ENCODE assay signal across 1 cellular context in the genomic region with DNA sequence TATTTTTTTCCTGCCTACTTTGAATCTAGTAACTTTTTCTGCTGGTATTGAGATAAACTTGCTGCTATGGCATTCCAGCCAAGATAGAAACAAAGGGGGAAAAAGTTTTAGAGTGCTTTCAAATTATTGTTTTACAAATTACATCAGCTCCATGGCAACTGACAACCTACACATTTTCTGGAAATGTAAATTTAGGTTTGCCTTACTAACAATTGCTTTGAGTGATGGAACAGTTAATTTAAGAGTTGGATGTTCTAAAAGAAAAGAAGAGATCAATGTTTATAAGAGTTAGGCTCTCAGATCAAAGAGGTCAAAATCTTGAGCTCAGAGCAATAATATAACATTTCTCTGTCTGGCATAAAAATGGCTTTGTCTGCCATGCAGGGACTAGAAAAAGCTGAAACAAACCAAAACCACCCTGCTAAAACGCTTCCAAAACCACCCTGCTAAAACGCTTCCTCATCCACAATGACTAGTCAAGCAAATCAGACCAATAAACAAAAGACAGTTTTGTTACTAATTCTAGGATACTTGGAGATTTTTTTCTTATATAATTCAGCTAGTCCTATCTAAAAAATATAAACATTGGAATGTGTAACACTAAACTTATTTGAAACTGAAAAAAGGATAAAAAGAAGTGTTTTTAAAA.
TF ChIP-seq lines count a peak whose summit lies in the region.

No MANE protein-coding gene starts in this region.

TF ChIP-seq in K562, 482 proteins besides CTCF, POLR2A, EP300 and RAD21 (continues in another document):
- TF ChIP-seq MGA (IDR thresholded peaks at IDR 0.05) (no peak), KLF16 (IDR thresholded peaks at IDR 0.05) (no peak), NFE2 (IDR thresholded peaks at IDR 0.05; ENCODE audit: low read depth) (peak; percentile 48; the same call in 1 of the 2 replicates), ARNT (IDR thresholded peaks at IDR 0.05) (no peak), ZNF583 (CRISPR knock-in tag; IDR thresholded peaks at IDR 0.05) (no peak), RFX7 (CRISPR knock-in tag; IDR thresholded peaks at IDR 0.05) (no peak), CCAR2 (IDR thresholded peaks at IDR 0.05; ENCODE audit: low read depth, low read length) (no peak), NCOA4 (IDR thresholded peaks at IDR 0.05; ENCODE audit: partially characterized antibody) (no peak), ZNF445 (CRISPR knock-in tag; IDR thresholded peaks at IDR 0.05; ENCODE audit: low read depth) (no peak), FOXJ2 (tag; IDR thresholded peaks at IDR 0.05) (0 out of 2 replicates have a peak, but pooled peaks have one; percentile 55), ATF6 (CRISPR knock-in tag; IDR thresholded peaks at IDR 0.05) (no peak), RFX1 (IDR thresholded peaks at IDR 0.05) (peak; percentile 45), HDAC1 (IDR thresholded peaks at IDR 0.05) (no peak), CHD4 (IDR thresholded peaks at IDR 0.05; ENCODE audit: insufficient read depth, insufficient replicate concordance, low read depth, low read length, poor library complexity, severe bottlenecking) (no peak), POLR3A (IDR thresholded peaks at IDR 0.05; ENCODE audit: borderline replicate concordance, extremely low read depth, insufficient read depth, insufficient read length) (no peak), HEY1 (CRISPR knock-in tag; IDR thresholded peaks at IDR 0.05; ENCODE audit: borderline replicate concordance) (no peak), NCOA2 (IDR thresholded peaks at IDR 0.05; ENCODE audit: partially characterized antibody in 2 of 2) (no peak), ZBTB12 (CRISPR knock-in tag; IDR thresholded peaks at IDR 0.05) (no peak), MEF2A (IDR thresholded peaks at IDR 0.05; ENCODE audit: control insufficient read depth, low read depth, low read length) (no peak), SMAD4 (CRISPR knock-in tag; conservative IDR thresholded peaks at IDR 0.05) (no peak), JUNB (CRISPR knock-in tag; conservative IDR thresholded peaks at IDR 0.05) (no peak), RBM15 (IDR thresholded peaks at IDR 0.05; ENCODE audit: insufficient read depth, low read length) (no peak), HNRNPLL (IDR thresholded peaks at IDR 0.05; ENCODE audit: low read depth, low read length, poor library complexity, severe bottlenecking) (no peak), TCFL5 (CRISPR knock-in tag; conservative IDR thresholded peaks at IDR 0.05) (no peak)
- TF ChIP-seq, protein P1, sequence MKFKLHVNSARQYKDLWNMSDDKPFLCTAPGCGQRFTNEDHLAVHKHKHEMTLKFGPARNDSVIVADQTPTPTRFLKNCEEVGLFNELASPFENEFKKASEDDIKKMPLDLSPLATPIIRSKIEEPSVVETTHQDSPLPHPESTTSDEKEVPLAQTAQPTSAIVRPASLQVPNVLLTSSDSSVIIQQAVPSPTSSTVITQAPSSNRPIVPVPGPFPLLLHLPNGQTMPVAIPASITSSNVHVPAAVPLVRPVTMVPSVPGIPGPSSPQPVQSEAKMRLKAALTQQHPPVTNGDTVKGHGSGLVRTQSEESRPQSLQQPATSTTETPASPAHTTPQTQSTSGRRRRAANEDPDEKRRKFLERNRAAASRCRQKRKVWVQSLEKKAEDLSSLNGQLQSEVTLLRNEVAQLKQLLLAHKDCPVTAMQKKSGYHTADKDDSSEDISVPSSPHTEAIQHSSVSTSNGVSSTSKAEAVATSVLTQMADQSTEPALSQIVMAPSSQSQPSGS (CRISPR knock-in tag; IDR thresholded peaks at IDR 0.05): no peak
- TF ChIP-seq, protein P2, sequence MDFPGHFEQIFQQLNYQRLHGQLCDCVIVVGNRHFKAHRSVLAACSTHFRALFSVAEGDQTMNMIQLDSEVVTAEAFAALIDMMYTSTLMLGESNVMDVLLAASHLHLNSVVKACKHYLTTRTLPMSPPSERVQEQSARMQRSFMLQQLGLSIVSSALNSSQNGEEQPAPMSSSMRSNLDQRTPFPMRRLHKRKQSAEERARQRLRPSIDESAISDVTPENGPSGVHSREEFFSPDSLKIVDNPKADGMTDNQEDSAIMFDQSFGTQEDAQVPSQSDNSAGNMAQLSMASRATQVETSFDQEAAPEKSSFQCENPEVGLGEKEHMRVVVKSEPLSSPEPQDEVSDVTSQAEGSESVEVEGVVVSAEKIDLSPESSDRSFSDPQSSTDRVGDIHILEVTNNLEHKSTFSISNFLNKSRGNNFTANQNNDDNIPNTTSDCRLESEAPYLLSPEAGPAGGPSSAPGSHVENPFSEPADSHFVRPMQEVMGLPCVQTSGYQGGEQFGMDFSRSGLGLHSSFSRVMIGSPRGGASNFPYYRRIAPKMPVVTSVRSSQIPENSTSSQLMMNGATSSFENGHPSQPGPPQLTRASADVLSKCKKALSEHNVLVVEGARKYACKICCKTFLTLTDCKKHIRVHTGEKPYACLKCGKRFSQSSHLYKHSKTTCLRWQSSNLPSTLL (IDR thresholded peaks at IDR 0.05): no peak
- TF ChIP-seq, protein P3, sequence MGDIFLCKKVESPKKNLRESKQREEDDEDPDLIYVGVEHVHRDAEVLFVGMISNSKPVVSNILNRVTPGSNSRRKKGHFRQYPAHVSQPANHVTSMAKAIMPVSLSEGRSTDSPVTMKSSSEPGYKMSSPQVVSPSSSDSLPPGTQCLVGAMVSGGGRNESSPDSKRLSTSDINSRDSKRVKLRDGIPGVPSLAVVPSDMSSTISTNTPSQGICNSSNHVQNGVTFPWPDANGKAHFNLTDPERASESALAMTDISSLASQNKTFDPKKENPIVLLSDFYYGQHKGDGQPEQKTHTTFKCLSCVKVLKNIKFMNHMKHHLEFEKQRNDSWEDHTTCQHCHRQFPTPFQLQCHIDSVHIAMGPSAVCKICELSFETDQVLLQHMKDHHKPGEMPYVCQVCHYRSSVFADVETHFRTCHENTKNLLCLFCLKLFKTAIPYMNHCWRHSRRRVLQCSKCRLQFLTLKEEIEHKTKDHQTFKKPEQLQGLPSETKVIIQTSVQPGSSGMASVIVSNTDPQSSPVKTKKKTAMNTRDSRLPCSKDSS (IDR thresholded peaks at IDR 0.05; ENCODE audit: low read depth, partially characterized antibody): no peak
- TF ChIP-seq, protein P4, sequence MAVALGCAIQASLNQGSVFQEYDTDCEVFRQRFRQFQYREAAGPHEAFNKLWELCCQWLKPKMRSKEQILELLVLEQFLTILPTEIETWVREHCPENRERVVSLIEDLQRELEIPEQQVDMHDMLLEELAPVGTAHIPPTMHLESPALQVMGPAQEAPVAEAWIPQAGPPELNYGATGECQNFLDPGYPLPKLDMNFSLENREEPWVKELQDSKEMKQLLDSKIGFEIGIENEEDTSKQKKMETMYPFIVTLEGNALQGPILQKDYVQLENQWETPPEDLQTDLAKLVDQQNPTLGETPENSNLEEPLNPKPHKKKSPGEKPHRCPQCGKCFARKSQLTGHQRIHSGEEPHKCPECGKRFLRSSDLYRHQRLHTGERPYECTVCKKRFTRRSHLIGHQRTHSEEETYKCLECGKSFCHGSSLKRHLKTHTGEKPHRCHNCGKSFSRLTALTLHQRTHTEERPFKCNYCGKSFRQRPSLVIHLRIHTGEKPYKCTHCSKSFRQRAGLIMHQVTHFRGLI (CRISPR knock-in tag; IDR thresholded peaks at IDR 0.05): no peak
- TF ChIP-seq, protein P5, sequence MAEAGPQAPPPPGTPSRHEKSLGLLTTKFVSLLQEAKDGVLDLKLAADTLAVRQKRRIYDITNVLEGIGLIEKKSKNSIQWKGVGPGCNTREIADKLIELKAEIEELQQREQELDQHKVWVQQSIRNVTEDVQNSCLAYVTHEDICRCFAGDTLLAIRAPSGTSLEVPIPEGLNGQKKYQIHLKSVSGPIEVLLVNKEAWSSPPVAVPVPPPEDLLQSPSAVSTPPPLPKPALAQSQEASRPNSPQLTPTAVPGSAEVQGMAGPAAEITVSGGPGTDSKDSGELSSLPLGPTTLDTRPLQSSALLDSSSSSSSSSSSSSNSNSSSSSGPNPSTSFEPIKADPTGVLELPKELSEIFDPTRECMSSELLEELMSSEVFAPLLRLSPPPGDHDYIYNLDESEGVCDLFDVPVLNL (CRISPR knock-in tag; IDR thresholded peaks at IDR 0.05; ENCODE audit: low read depth): no peak
